Comparison of ENCODE assay signal across 8 cellular contexts in genomic region chr3:143977326-143978262, GRCh38. TPM values are rescaled to one million over a fixed set of nuclear protein-coding genes. Genes with fewer than 3 reads are reported as not detected.
DNase-seq lines count a peak whose midpoint lies in the region; ATAC-seq and TF ChIP-seq lines count a peak whose summit lies in the region.

No MANE protein-coding gene starts in this region.

- peak; percentile 87 to 90 for DNase-seq in AML-193 (lab: John Stamatoyannopoulos, UW)
- peak; percentile 55 for DNase-seq in astrocyte of the spinal cord (ENCODE audit: low read depth, low spot score)
- no peak for DNase-seq in osteocyte (ENCODE audit: extremely low spot score, unreplicated experiment)
- DNase-seq in DMS53 treated with DMSO at 0.1 percent for 48 hours (lab: John Stamatoyannopoulos, UW; ENCODE audit: unreplicated experiment), result no peak
- no peak for DNase-seq in NCI-H1930 (lab: John Stamatoyannopoulos, UW)
- no peak for DNase-seq in NCI-H526 treated with DMSO at 0.1 percent for 48 hours (lab: John Stamatoyannopoulos, UW)

- in situ Hi-C loops in astrocyte of the spinal cord (cut with HindIII; ENCODE audit: low sequenced_read_pairs), result no loop called here

- H3K27me3 Mint-ChIP-seq in osteocyte (ENCODE audit: unreplicated experiment), result no peaks in the 10 kb centered on the region

- H3K27ac Mint-ChIP-seq in osteocyte (ENCODE audit: unreplicated experiment), result peak overlapping the region; percentile 88

- peaks cover 64% of the 10 kb centered on the region for H3K4me1 Mint-ChIP-seq in osteocyte (ENCODE audit: unreplicated experiment)

- peaks cover 7% of the 10 kb centered on the region for H3K36me3 Mint-ChIP-seq in osteocyte (ENCODE audit: unreplicated experiment)

- H3K4me3 ChIP-seq in astrocyte of the spinal cord (ENCODE audit: low read depth, low read length), result no peak overlapping the region

- H3K4me3 Mint-ChIP-seq in osteocyte (ENCODE audit: unreplicated experiment), result peak overlapping the region; percentile 61

- TF ChIP-seq CTCF in astrocyte of the spinal cord (IDR thresholded peaks at IDR 0.05; ENCODE audit: low read depth, low read length) (no peak), osteocyte (IDR thresholded peaks at IDR 0.05) (no peak)

- peaks cover 2% of the 10 kb centered on the region for H3K9me3 Mint-ChIP-seq in osteocyte (ENCODE audit: unreplicated experiment)

- ATAC-seq in GM19328 (IDR thresholded peaks at IDR 0.05; ENCODE audit: unreplicated experiment) (peak; percentile 46), HG03378 (IDR thresholded peaks at IDR 0.05; ENCODE audit: unreplicated experiment) (peak; percentile 55)

RNA-seq across cellular contexts. Expression of gene DIPK2A, which starts 6.0 kb away (rescaled TPM):
- 52.1 and 54.8 TPM in 2 replicates for total RNA-seq in osteocyte

Comparison
In these comparisons a context has a peak if more than half of its experiments do, and no peak if none do; other contexts are left out.
1. DNase-seq: peak in AML-193 (2 of 2) and astrocyte of the spinal cord (single experiment); none in osteocyte (single experiment), DMS53 treated with DMSO at 0.1 percent for 48 hours (single experiment), NCI-H1930 (0 of 2) and NCI-H526 treated with DMSO at 0.1 percent for 48 hours (single experiment).